25 cellular contexts compared by ENCODE assay signal in the genomic region with DNA sequence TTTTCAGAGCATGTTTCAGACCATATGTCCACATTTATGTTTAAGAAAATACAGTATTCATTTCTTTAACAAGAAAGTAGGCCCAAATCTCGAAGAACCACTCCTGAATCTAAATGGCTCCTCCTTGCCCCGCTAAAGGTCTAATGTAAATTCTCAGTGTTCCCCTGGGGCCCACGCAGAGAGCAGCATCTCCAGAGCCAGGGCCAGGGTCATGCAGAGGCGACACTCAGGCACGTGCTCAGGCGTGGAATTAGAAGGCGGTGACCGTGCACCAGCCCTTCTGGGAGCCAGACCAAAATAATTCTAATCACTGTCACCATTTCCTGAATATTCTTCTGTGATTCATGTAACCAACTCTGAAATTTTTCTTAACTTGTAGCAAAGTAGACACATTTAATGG.
"Had no signal": no experiment of that assay in that cellular context is flagged by ENCODE, and none has a peak within 500 bp of the region (broad histone marks: within the 10 kb centered on the region; RNA-seq: fewer than 3 reads in every experiment).

No MANE protein-coding gene starts in this region.

- H3K36me3 ChIP-seq: left ventricle myocardium inferior, right atrium auricular region, right lobe of liver, stomach, thyroid gland, transverse colon, upper lobe of left lung, vagina had no signal

- H3K4me3 Mint-ChIP-seq: mesothelial cell of epicardium; naive B cell; natural killer cell; stimulated activated naive B cell treated with anti-CD40 and anti-IgM and Interleukin-4, amounts not matched to agents 10 μg/mL and 1 μg/mL and 100 μg/mL, for 72 hours had no signal

- H3K4me2 ChIP-seq: smooth muscle cell had no signal

- H3K4me1 ChIP-seq: left ventricle myocardium inferior, parathyroid adenoma, right atrium auricular region, right lobe of liver, stomach, testis, thyroid gland, transverse colon, upper lobe of left lung, vagina had no signal

- H3K4me3 ChIP-seq: left ventricle myocardium inferior, lung, right atrium auricular region, right lobe of liver, smooth muscle cell, stomach, thyroid gland, transverse colon, upper lobe of left lung, vagina had no signal

- H3K27me3 Mint-ChIP-seq: naive B cell; progenitor cell of endocrine pancreas; stimulated activated naive B cell treated with anti-CD40 and anti-IgM and Interleukin-4, amounts not matched to agents 10 μg/mL and 1 μg/mL and 100 μg/mL, for 72 hours had no signal

- H3K36me3 Mint-ChIP-seq: mesothelial cell of epicardium; naive B cell; natural killer cell; stimulated activated naive B cell treated with anti-CD40 and anti-IgM and Interleukin-4, amounts not matched to agents 10 μg/mL and 1 μg/mL and 100 μg/mL, for 72 hours had no signal

- H3K9ac ChIP-seq: parathyroid adenoma had no signal

- DNase-seq: hippocampal formation; kidney glomerular epithelial cell; left cardiac atrium; left ventricle myocardium inferior; mesendoderm; naive B cell; natural killer cell; nucleus accumbens; right lobe of liver; stimulated activated CD4-positive, alpha-beta T cell treated with anti-CD3 and anti-CD28 coated beads, Interleukin-2, amount 100 ng/mL, for 24 hours; stimulated activated CD4-positive, alpha-beta T cell treated with anti-CD3 and anti-CD28 coated beads, Interleukin-4, amount 100 ng/mL, for 1 hour; stimulated activated naive B cell treated with anti-CD40 and anti-IgM and Interleukin-4, amounts not matched to agents 10 μg/mL and 1 μg/mL and 100 μg/mL, for 72 hours; stimulated activated naive CD8-positive, alpha-beta T cell treated with anti-CD3 and anti-CD28 coated beads, Interleukin-15, Interleukin-2, amounts not matched to agents 100 U/mL and 50 U/mL, for 24 hours; stomach; thyroid gland; transverse colon had no signal

- H3K79me2 ChIP-seq: parathyroid adenoma had no signal

- H3K4me1 Mint-ChIP-seq: naive B cell; natural killer cell; stimulated activated naive B cell treated with anti-CD40 and anti-IgM and Interleukin-4, amounts not matched to agents 10 μg/mL and 1 μg/mL and 100 μg/mL, for 72 hours had no signal

- H3K27ac ChIP-seq: left ventricle myocardium inferior, parathyroid adenoma, right atrium auricular region, right lobe of liver, stomach, testis, thyroid gland, transverse colon, upper lobe of left lung, vagina had no signal

- H2AFZ ChIP-seq: parathyroid adenoma had no signal

- H3K27me3 ChIP-seq: right atrium auricular region, right lobe of liver, stomach, testis, thyroid gland, transverse colon, upper lobe of left lung, vagina had no signal

- H3K9me3 ChIP-seq: right atrium auricular region, right lobe of liver, testis, thyroid gland, vagina had no signal

- H3K27ac Mint-ChIP-seq: mesothelial cell of epicardium; natural killer cell; progenitor cell of endocrine pancreas; stimulated activated naive B cell treated with anti-CD40 and anti-IgM and Interleukin-4, amounts not matched to agents 10 μg/mL and 1 μg/mL and 100 μg/mL, for 72 hours had no signal
